ENCODE assay signal across 19 cellular contexts in genomic region chr14:32584079-32584478, GRCh38.
A peak's percentile ranks its signal among the peaks of the same experiment; 100 is the strongest.
DNase-seq lines count a peak whose midpoint lies in the region; ATAC-seq, FAIRE-seq and TF ChIP-seq lines count a peak whose summit lies in the region.
"Had no signal": no experiment of that assay in that cellular context is flagged by ENCODE, and none has a peak within 500 bp of the region (broad histone marks: within the 10 kb centered on the region; RNA-seq: fewer than 3 reads in every experiment).

No MANE protein-coding gene starts in this region.

- POLR2A ChIA-PET in Caco-2 (lab: Charles Lee), result no interaction called here

- H4K20me1 ChIP-seq in keratinocyte (ENCODE audit: control insufficient read depth, extremely low read depth, insufficient read depth, low read length), result no peaks in the 10 kb centered on the region

- no peak overlapping the region for H2AFZ ChIP-seq in keratinocyte (ENCODE audit: control insufficient read depth, low read length)

- no peaks in the 10 kb centered on the region for H3K4me1 Mint-ChIP-seq in Caco-2 (ENCODE audit: low read depth, unreplicated experiment)
- H3K4me1 Mint-ChIP-seq: IgD-negative memory B cell had no signal

- no peak for TF ChIP-seq CTCF in keratinocyte (optimal IDR thresholded peaks at IDR 0.05 in 1 of 3, IDR thresholded peaks at IDR 0.05 in 1 of 3, conservative IDR thresholded peaks at IDR 0.05 in 1 of 3; ENCODE audit: extremely low read depth in 1 of 3, insufficient read depth in 2 of 3, low read length in 3 of 3)
- TF ChIP-seq CTCF in Caco-2 (IDR thresholded peaks at IDR 0.05; ENCODE audit: insufficient read depth in 1 of 2, low read depth in 1 of 2, low read length in 1 of 2, severe bottlenecking in 1 of 2, unreplicated experiment in 1 of 2), result no peak

- H3K4me3 Mint-ChIP-seq in Caco-2 (ENCODE audit: unreplicated experiment), result no peak overlapping the region
- H3K4me3 Mint-ChIP-seq: CD4-positive, alpha-beta T cell; IgD-negative memory B cell had no signal

- ATAC-seq in left ventricle myocardium superior (peak; percentile 33), Right ventricle myocardium superior (ENCODE audit: poor library complexity) (no peak)

- H3K27me3 Mint-ChIP-seq in Caco-2 (ENCODE audit: insufficient read depth, unreplicated experiment), result no peaks in the 10 kb centered on the region

- no peaks in the 10 kb centered on the region for H3K36me3 Mint-ChIP-seq in Caco-2 (ENCODE audit: insufficient read depth, unreplicated experiment)
- H3K36me3 Mint-ChIP-seq: IgD-negative memory B cell had no signal

- H3K4me1 ChIP-seq in keratinocyte (ENCODE audit: control insufficient read depth, extremely low read depth, insufficient read depth, low read length) (no peaks in the 10 kb centered on the region), Caco-2 (no peaks in the 10 kb centered on the region)
- H3K4me1 ChIP-seq: HAP-1 had no signal

- no peak overlapping the region for H3K4me2 ChIP-seq in keratinocyte (ENCODE audit: control insufficient read depth, extremely low read depth, insufficient read depth, low read depth, low read length)

- H3K9me3 ChIP-seq in keratinocyte (ENCODE audit: control insufficient read depth, low read depth, low read length) (no peaks in the 10 kb centered on the region), Caco-2 (0 out of 2 replicates have a peak, but pooled peaks cover 3% of the 10 kb centered on the region)

- CTCF ChIA-PET in Caco-2 (lab: Charles Lee), result no interaction called here

- dilution Hi-C loops in keratinocyte (cut with MboI; ENCODE audit: extremely low pct_ligation_motif_present, low sequenced_read_pairs), result loop anchor here (25.0 kb wide), 2 partner anchors 1203 to 1728 kb away; no protein-coding TSS in a partner anchor

- no peak for DNase-seq in left ventricle myocardium superior
- DNase-seq in Right ventricle myocardium superior, result no peak
- peak; percentile 64 for DNase-seq in SW480 (ENCODE audit: low spot score)
- peak; percentile 78 for DNase-seq in keratinocyte (ENCODE audit: low read depth, low spot score)
- DNase-seq in Caco-2, result no peak
- no peak for DNase-seq in activated effector memory CD4-positive, alpha-beta T cell treated with anti-CD3 and anti-CD28 coated beads, Interleukin-2, amount 50 U/mL, for 16 hours
- DNase-seq in activated T-cell treated with anti-CD3 and anti-CD28 coated beads, Interleukin-2, amount 50 U/mL, for 1 hour, result no peak
- DNase-seq: 8988T; AML-193; C1 segment of cervical spinal cord; CD4-positive, alpha-beta T cell; DMS153; DMS79 treated with DMSO at 0.1 percent for 48 hours; EL had no signal

- H3K9me1 ChIP-seq in keratinocyte (ENCODE audit: control insufficient read depth, extremely low read depth, insufficient read depth, low read length), result no peaks in the 10 kb centered on the region

- no TSS peak for BruUV-seq in Caco-2 (replicated peaks; lab: Mats Ljungman, UMichigan)

- no peaks in the 10 kb centered on the region for H3K36me3 ChIP-seq in keratinocyte (ENCODE audit: control insufficient read depth in 2 of 2, extremely low read depth in 1 of 2, insufficient read depth in 2 of 2, low read length in 2 of 2)
- H3K36me3 ChIP-seq in Caco-2 (ENCODE audit: control insufficient read depth, insufficient read depth, low read length), result no peaks in the 10 kb centered on the region
- H3K36me3 ChIP-seq: HAP-1 had no signal

- no peaks in the 10 kb centered on the region for H3K9me3 Mint-ChIP-seq in Caco-2 (ENCODE audit: unreplicated experiment)

- H3K79me2 ChIP-seq in keratinocyte (ENCODE audit: control insufficient read depth, insufficient read depth, low read length), result no peaks in the 10 kb centered on the region

- no peaks in the 10 kb centered on the region for H3K27me3 ChIP-seq in keratinocyte (ENCODE audit: control insufficient read depth, extremely low read depth, insufficient read depth, low read length)
- H3K27me3 ChIP-seq in Caco-2 (replicated peaks; ENCODE audit: control insufficient read depth, insufficient read depth, low read length), result no peaks in the 10 kb centered on the region

- H3K27ac Mint-ChIP-seq in Caco-2 (ENCODE audit: unreplicated experiment), result no peak overlapping the region
- H3K27ac Mint-ChIP-seq: CD4-positive, alpha-beta T cell; IgD-negative memory B cell had no signal

- no peak for FAIRE-seq in keratinocyte (lab: Jason Lieb, UNC)
- FAIRE-seq: D721Med, G401.6, H1 had no signal

- no peak overlapping the region for H3K27ac ChIP-seq in keratinocyte (ENCODE audit: control insufficient read depth, insufficient read depth, low read length)

- H3K9ac ChIP-seq in keratinocyte (ENCODE audit: control insufficient read depth, extremely low read depth, insufficient read depth, low read length), result no peak overlapping the region

- H3K4me3 ChIP-seq in keratinocyte (ENCODE audit: control insufficient read depth in 2 of 3, extremely low read depth in 1 of 3, insufficient read depth in 2 of 3, low read depth in 1 of 3, low read length in 3 of 3) (no peak overlapping the region), Caco-2 (ENCODE audit: low read depth, low read length) (no peak overlapping the region)
- H3K4me3 ChIP-seq: HAP-1 had no signal

- intact Hi-C loops in left ventricle myocardium superior (cut with micrococcal nuclease) (no loop called here), Right ventricle myocardium superior (cut with DNase I) (no loop called here), Caco-2 (cut with micrococcal nuclease; ENCODE audit: unreplicated experiment) (no loop called here)

Comparison
In these comparisons a context has a peak if more than half of its experiments do, and no peak if none do; other contexts are left out.
1. DNase-seq: peak in SW480 (single experiment) and keratinocyte (single experiment); none in left ventricle myocardium superior (single experiment), Right ventricle myocardium superior (single experiment), Caco-2 (0 of 2), activated effector memory CD4-positive, alpha-beta T cell treated with anti-CD3 and anti-CD28 coated beads, Interleukin-2, amount 50 U/mL, for 16 hours (single experiment) and activated T-cell treated with anti-CD3 and anti-CD28 coated beads, Interleukin-2, amount 50 U/mL, for 1 hour (single experiment).